In genomic region chr14:59376691-59377090, GRCh38 we compare ENCODE assay signal across 22 cellular contexts.
A peak's percentile ranks its signal among the peaks of the same experiment; 100 is the strongest.
DNase-seq lines count a peak whose midpoint lies in the region; ATAC-seq and TF ChIP-seq lines count a peak whose summit lies in the region.
"Had no signal": no experiment of that assay in that cellular context is flagged by ENCODE, and none has a peak within 500 bp of the region (broad histone marks: within the 10 kb centered on the region; RNA-seq: fewer than 3 reads in every experiment).

No MANE protein-coding gene starts in this region.

- peak overlapping the region in 7 of 12 donors; percentile 8 to 75 (median 58) for H3K27ac ChIP-seq in heart left ventricle
- peak overlapping the region; percentile 20 for H3K27ac ChIP-seq in muscle layer of colon (ENCODE audit: low read depth, low read length)
- peak overlapping the region; percentile 68 to 72 for H3K27ac ChIP-seq in uterus
- H3K27ac ChIP-seq: epithelial cell of prostate, GM23248, RWPE1 had no signal

- no peak overlapping the region for H3K9ac ChIP-seq in muscle layer of colon (ENCODE audit: low read length)
- H3K9ac ChIP-seq: GM23248 had no signal

- no peak for DNase-seq in heart left ventricle
- DNase-seq in Right ventricle myocardium inferior (ENCODE audit: missing footprints): no peak
- DNase-seq in NCI-H524 treated with DMSO at 0.1 percent for 48 hours (lab: John Stamatoyannopoulos, UW): peak; percentile 10
- no peak for DNase-seq in uterus
- DNase-seq in NCI-H1694 (lab: John Stamatoyannopoulos, UW): no peak
- DNase-seq: activated CD8-positive, alpha-beta memory T cell treated with anti-CD3 and anti-CD28 coated beads for 24 hours; activated naive CD4-positive, alpha-beta T cell treated with Interleukin-2 at 50 U/mL for 16 hours; activated T-cell treated with anti-CD3 and anti-CD28 coated beads, Interleukin-2, amount 50 U/mL, for 4 hours; anterior cingulate cortex; foreskin melanocyte; GM23248; NCI-H1092; NCI-H2029 treated with DMSO at 0.1 percent for 48 hours; posterior cingulate gyrus; stimulated activated CD4-positive, alpha-beta T cell treated with anti-CD3 and anti-CD28 coated beads, Interleukin-4, amount 100 ng/mL, for 4 hours; T1000 had no signal

- WGBS in heart left ventricle, 4 donors: 75 to 85% (median 82%) methylated on average over 3 of the region's 3 CpGs

- ATAC-seq in heart left ventricle: no peak
- ATAC-seq in Right ventricle myocardium inferior: no peak
- no peak for ATAC-seq in GM21723 (IDR thresholded peaks at IDR 0.05; ENCODE audit: unreplicated experiment)
- ATAC-seq in GM18868 (IDR thresholded peaks at IDR 0.05; ENCODE audit: unreplicated experiment): no peak
- ATAC-seq: activated T-cell treated with anti-CD3 and anti-CD28 coated beads, Interleukin-2, amount 50 U/mL, for 4 hours; natural killer cell treated with Interleukin-12 subunit alpha and Interleukin-12 subunit beta and Interleukin-15 and Interleukin-18, amount 100 ng/mL, for 72 hours had no signal

- H3K27me3 ChIP-seq in heart left ventricle (no peaks in the 10 kb centered on the region), muscle layer of colon (ENCODE audit: control insufficient read depth in 1 of 2, insufficient read depth in 2 of 2, low read length in 2 of 2) (no peaks in the 10 kb centered on the region), uterus (no peaks in the 10 kb centered on the region)

- H3K4me3 ChIP-seq in heart left ventricle (no peak overlapping the region), muscle layer of colon (ENCODE audit: low read depth in 1 of 2, low read length in 2 of 2) (no peak overlapping the region), uterus (no peak overlapping the region)
- H3K4me3 ChIP-seq: GM23248 had no signal

- no peak for TF ChIP-seq POLR2A in heart left ventricle (IDR thresholded peaks at IDR 0.05)
- TF ChIP-seq POLR2A in uterus (IDR thresholded peaks at IDR 0.05): no peak

- H3K36me3 ChIP-seq in heart left ventricle: no peaks in the 10 kb centered on the region
- no peaks in the 10 kb centered on the region for H3K36me3 ChIP-seq in muscle layer of colon (ENCODE audit: insufficient read depth, low read length)
- no peaks in the 10 kb centered on the region for H3K36me3 ChIP-seq in uterus

- H3K4me1 ChIP-seq in heart left ventricle (peaks cover 0 to 43% (median 23%) of the 10 kb centered on the region in 12 donors), muscle layer of colon (ENCODE audit: insufficient read depth, low read length) (peaks cover 23% of the 10 kb centered on the region), uterus (peaks cover 1 to 4% of the 10 kb centered on the region in 2 donors)

- intact Hi-C loops in heart left ventricle (cut with DNase I) (loop anchor here in 2 of 10 donors (5.0 to 10.0 kb wide), 2 partner anchors 41 to 48 kb away; no protein-coding TSS in a partner anchor), Right ventricle myocardium inferior (cut with DNase I) (no loop called here), uterus (cut with DNase I; ENCODE audit: low total_unique reads) (no loop called here)

- H3K9me3 ChIP-seq in heart left ventricle: no peaks in the 10 kb centered on the region
- no peaks in the 10 kb centered on the region for H3K9me3 ChIP-seq in muscle layer of colon (ENCODE audit: low read length)
- H3K9me3 ChIP-seq in uterus: no peaks in the 10 kb centered on the region

- TF ChIP-seq CTCF in heart left ventricle (IDR thresholded peaks at IDR 0.05): no peak
- no peak for TF ChIP-seq CTCF in uterus (IDR thresholded peaks at IDR 0.05)

Comparison
In these comparisons a context has a peak if more than half of its experiments do, and no peak if none do; other contexts are left out.
1. H3K27ac ChIP-seq: peak in every context shown above with its lines; median percentile 70 in uterus; 58 in heart left ventricle; 20 in muscle layer of colon.